Comparison of ENCODE assay signal across 8 cellular contexts in genomic region chr1:26281091-26281958, GRCh38. TPM values are rescaled to one million over a fixed set of nuclear protein-coding genes. Genes with fewer than 3 reads are reported as not detected.
A peak's percentile ranks its signal among the peaks of the same experiment; 100 is the strongest.
DNase-seq lines count a peak whose midpoint lies in the region; ATAC-seq and TF ChIP-seq lines count a peak whose summit lies in the region.

No MANE protein-coding gene starts in this region.

- no peak overlapping the region for H3K9ac ChIP-seq in stomach smooth muscle (ENCODE audit: low read length in 2 of 2)

- H3K27ac Mint-ChIP-seq in activated CD8-positive, alpha-beta T cell treated with anti-CD3 and anti-CD28 coated beads, Interleukin-2, amount 10 ng/mL, durations not matched to agents 7 days and 5 days, result peak overlapping the region; percentile 96
- H3K27ac Mint-ChIP-seq in glutamatergic neuron (ENCODE audit: unreplicated experiment), result peak overlapping the region; percentile 85

- H3K27ac ChIP-seq in stomach smooth muscle (ENCODE audit: low read length), result peak overlapping the region; percentile 82

- H3K36me3 Mint-ChIP-seq in activated CD8-positive, alpha-beta T cell treated with anti-CD3 and anti-CD28 coated beads, Interleukin-2, amount 10 ng/mL, durations not matched to agents 7 days and 5 days (ENCODE audit: low read depth), result peaks cover 85% of the 10 kb centered on the region
- no peaks in the 10 kb centered on the region for H3K36me3 Mint-ChIP-seq in glutamatergic neuron (ENCODE audit: unreplicated experiment)

- peaks cover 86% of the 10 kb centered on the region for H3K4me1 Mint-ChIP-seq in activated CD8-positive, alpha-beta T cell treated with anti-CD3 and anti-CD28 coated beads, Interleukin-2, amount 10 ng/mL, durations not matched to agents 7 days and 5 days (ENCODE audit: low read depth)
- H3K4me1 Mint-ChIP-seq in glutamatergic neuron (ENCODE audit: low read depth, unreplicated experiment), result peaks cover 51% of the 10 kb centered on the region

- peak overlapping the region in 1 of 2 donors; percentile 40 for H3K4me3 ChIP-seq in stomach smooth muscle (ENCODE audit: low read length in 2 of 2)

- POLR2A ChIA-PET in activated CD8-positive, alpha-beta T cell treated with anti-CD3 and anti-CD28 coated beads, Interleukin-2, amount 10 ng/mL, durations not matched to agents 7 days and 5 days (lab: Charles Lee), result interaction anchor here (1.5 to 19.5 kb wide), 3 partner anchors 8 to 77 kb away, joined by 4 to 409 read pairs (median 21); partner anchors contain the start of gene CD52

- CTCF ChIA-PET in activated CD8-positive, alpha-beta T cell treated with anti-CD3 and anti-CD28 coated beads, Interleukin-2, amount 10 ng/mL, durations not matched to agents 7 days and 5 days (lab: Charles Lee), result interaction anchor here (0.8 to 9.1 kb wide), 6 partner anchors 8 to 110 kb away, joined by 3 to 206 read pairs (median 10); partner anchors contain the start of genes CD52 and CEP85

- H3K4me1 ChIP-seq in stomach smooth muscle (ENCODE audit: control insufficient read depth, insufficient read depth, low read length), result peaks cover 65% of the 10 kb centered on the region

- H3K27me3 ChIP-seq in stomach smooth muscle (ENCODE audit: control insufficient read depth in 1 of 2, insufficient read depth in 2 of 2, low read length in 2 of 2), result no peaks in the 10 kb centered on the region

- no peaks in the 10 kb centered on the region for H3K27me3 Mint-ChIP-seq in activated CD8-positive, alpha-beta T cell treated with anti-CD3 and anti-CD28 coated beads, Interleukin-2, amount 10 ng/mL, durations not matched to agents 7 days and 5 days (ENCODE audit: low read depth)
- peaks cover 15% of the 10 kb centered on the region for H3K27me3 Mint-ChIP-seq in glutamatergic neuron (ENCODE audit: unreplicated experiment)

- H3K9me3 ChIP-seq in stomach smooth muscle (ENCODE audit: control insufficient read depth in 2 of 2, low read length in 2 of 2), result no peaks in the 10 kb centered on the region

- peaks cover 0 to 2% of the 10 kb centered on the region in 2 donors for H3K36me3 ChIP-seq in stomach smooth muscle (ENCODE audit: control insufficient read depth in 2 of 2, insufficient read depth in 2 of 2, low read length in 2 of 2)

- no peak for TF ChIP-seq CTCF in glutamatergic neuron (IDR thresholded peaks at IDR 0.05; ENCODE audit: partially characterized antibody, unreplicated experiment)

- H3K9me3 Mint-ChIP-seq in activated CD8-positive, alpha-beta T cell treated with anti-CD3 and anti-CD28 coated beads, Interleukin-2, amount 10 ng/mL, durations not matched to agents 7 days and 5 days (ENCODE audit: insufficient read depth), result no peaks in the 10 kb centered on the region
- peaks cover 6% of the 10 kb centered on the region for H3K9me3 Mint-ChIP-seq in glutamatergic neuron (ENCODE audit: unreplicated experiment)

- ATAC-seq in activated CD8-positive, alpha-beta T cell treated with anti-CD3 and anti-CD28 coated beads, Interleukin-2, amount 10 ng/mL, durations not matched to agents 7 days and 5 days, result no peak
- no peak for ATAC-seq in GM19324 (IDR thresholded peaks at IDR 0.05; ENCODE audit: low FRiP score, unreplicated experiment)

- DNase-seq in activated CD8-positive, alpha-beta memory T cell treated with anti-CD3 and anti-CD28 coated beads for 24 hours, result peak; percentile 64
- no peak for DNase-seq in activated CD8-positive, alpha-beta memory T cell treated with anti-CD3 and anti-CD28 coated beads, Interleukin-2, amount 50 U/mL, for 48 hours
- no peak for DNase-seq in activated CD8-positive, alpha-beta T cell treated with anti-CD3 and anti-CD28 coated beads, Interleukin-2, amount 10 ng/mL, durations not matched to agents 7 days and 5 days
- DNase-seq in glutamatergic neuron (no peak), medulla oblongata (ENCODE audit: extremely low spot score) (no peak)
- DNase-seq in activated CD4-positive, alpha-beta T cell treated with anti-CD3 and anti-CD28 coated beads for 4 hours, result no peak

- peak overlapping the region; percentile 89 for H3K4me3 Mint-ChIP-seq in activated CD8-positive, alpha-beta T cell treated with anti-CD3 and anti-CD28 coated beads, Interleukin-2, amount 10 ng/mL, durations not matched to agents 7 days and 5 days
- H3K4me3 Mint-ChIP-seq in glutamatergic neuron (ENCODE audit: unreplicated experiment), result peak overlapping the region; percentile 92

RNA-seq across cellular contexts. Expression of gene SH3BGRL3, which starts 1.4 kb away (rescaled TPM):
- total RNA-seq in activated CD8-positive, alpha-beta T cell treated with anti-CD3 and anti-CD28 coated beads, Interleukin-2, amount 10 ng/mL, durations not matched to agents 7 days and 5 days, result 100 to 1,000 TPM; 795 to 814 TPM
- 412 TPM for total RNA-seq in glutamatergic neuron (ENCODE audit: unreplicated experiment)

RNA-seq across cellular contexts. Expression of gene UBXN11, which starts 25.1 kb away (rescaled TPM):
- total RNA-seq in activated CD8-positive, alpha-beta T cell treated with anti-CD3 and anti-CD28 coated beads, Interleukin-2, amount 10 ng/mL, durations not matched to agents 7 days and 5 days, result 10 to 100 TPM; 34.4 to 40.9 TPM
- total RNA-seq in glutamatergic neuron (ENCODE audit: unreplicated experiment), result 11.4 TPM

RNA-seq across cellular contexts. Expression of gene CD52, which starts 36.4 kb away (rescaled TPM):
- 1,000 to 10,000 TPM; 1,112 to 1,180 TPM for total RNA-seq in activated CD8-positive, alpha-beta T cell treated with anti-CD3 and anti-CD28 coated beads, Interleukin-2, amount 10 ng/mL, durations not matched to agents 7 days and 5 days
- total RNA-seq in glutamatergic neuron (ENCODE audit: unreplicated experiment), result 2.8 TPM

RNA-seq across cellular contexts. Expression of gene CEP85, which starts 47.3 kb away (rescaled TPM):
- total RNA-seq in activated CD8-positive, alpha-beta T cell treated with anti-CD3 and anti-CD28 coated beads, Interleukin-2, amount 10 ng/mL, durations not matched to agents 7 days and 5 days, result 10 to 100 TPM; 48.7 to 49.1 TPM
- 28.2 TPM for total RNA-seq in glutamatergic neuron (ENCODE audit: unreplicated experiment)

Comparison
In these comparisons a context has a peak if more than half of its experiments do, and no peak if none do; other contexts are left out.
1. RNA of gene CD52, which starts 36.4 kb away (total RNA-seq): 1,112 to 1,180 TPM in activated CD8-positive, alpha-beta T cell treated with anti-CD3 and anti-CD28 coated beads, Interleukin-2, amount 10 ng/mL, durations not matched to agents 7 days and 5 days; 2.8 TPM in glutamatergic neuron (single experiment); every median in the first group is over 100 times any median in the second.